ENCODE assay signal across 13 cellular contexts in genomic region chr2:183416741-183417140, GRCh38.
DNase-seq lines count a peak whose midpoint lies in the region; ATAC-seq and TF ChIP-seq lines count a peak whose summit lies in the region.
"Had no signal": no experiment of that assay in that cellular context is flagged by ENCODE, and none has a peak within 500 bp of the region (broad histone marks: within the 10 kb centered on the region; RNA-seq: fewer than 3 reads in every experiment).

No MANE protein-coding gene starts in this region.

- no peaks in the 10 kb centered on the region for H3K23me2 ChIP-seq in H9 (ENCODE audit: insufficient read length, low read depth, low read length, poor library complexity, severe bottlenecking)

- DNase-seq in H9 (peak; percentile 41), endodermal cell (peak; percentile 50), nephron progenitor cell (no peak), G401 (ENCODE audit: low spot score) (no peak), SW480 (ENCODE audit: low spot score) (no peak)
- no peak for DNase-seq in activated T-cell treated with anti-CD3 and anti-CD28 coated beads, Interleukin-2, amount 50 U/mL, for 24 hours
- DNase-seq: C1 segment of cervical spinal cord; CD4-positive, alpha-beta T cell; DMS79; GDM1 had no signal

- no peaks in the 10 kb centered on the region; a peak in 2 of 5 replicates for H3K9me3 Mint-ChIP-seq in H9
- H3K9me3 Mint-ChIP-seq in endodermal cell: no peaks in the 10 kb centered on the region
- no peaks in the 10 kb centered on the region for H3K9me3 Mint-ChIP-seq in nephron progenitor cell
- H3K9me3 Mint-ChIP-seq in activated T-cell treated with anti-CD3 and anti-CD28 coated beads, Interleukin-2, amount 50 U/mL, for 24 hours: peaks cover 33% of the 10 kb centered on the region
- H3K9me3 Mint-ChIP-seq: IgD-negative memory B cell had no signal

- no peak overlapping the region for H2BK5ac ChIP-seq in H9 (ENCODE audit: insufficient read length, low read length)

- no peak overlapping the region for H3K4ac ChIP-seq in H9 (ENCODE audit: low read depth, low read length)

- H3K4me3 Mint-ChIP-seq in H9: no peak overlapping the region
- no peak overlapping the region for H3K4me3 Mint-ChIP-seq in endodermal cell
- no peak overlapping the region for H3K4me3 Mint-ChIP-seq in nephron progenitor cell
- H3K4me3 Mint-ChIP-seq in activated T-cell treated with anti-CD3 and anti-CD28 coated beads, Interleukin-2, amount 50 U/mL, for 24 hours: no peak overlapping the region
- H3K4me3 Mint-ChIP-seq: B cell; CD4-positive, alpha-beta T cell; IgD-negative memory B cell had no signal

- H4K91ac ChIP-seq in H9 (ENCODE audit: insufficient read length, low read depth, low read length): no peak overlapping the region

- no peak overlapping the region for H2BK12ac ChIP-seq in H9 (ENCODE audit: insufficient read length, low read depth, low read length)

- no peak overlapping the region for H2BK15ac ChIP-seq in H9 (ENCODE audit: low read depth, low read length)

- H3K27me3 Mint-ChIP-seq in H9 (ENCODE audit: low read depth) (peaks cover 2% of the 10 kb centered on the region; the same call in 1 of the 2 replicates), endodermal cell (ENCODE audit: insufficient read depth) (no peaks in the 10 kb centered on the region), nephron progenitor cell (ENCODE audit: low read depth, poor library complexity) (no peaks in the 10 kb centered on the region)
- no peaks in the 10 kb centered on the region for H3K27me3 Mint-ChIP-seq in activated T-cell treated with anti-CD3 and anti-CD28 coated beads, Interleukin-2, amount 50 U/mL, for 24 hours
- H3K27me3 Mint-ChIP-seq: B cell; CD4-positive, alpha-beta T cell; IgD-negative memory B cell had no signal

- H3K18ac ChIP-seq in H9 (ENCODE audit: insufficient read length, low read depth, low read length): no peak overlapping the region

- H2AFZ ChIP-seq in H9 (ENCODE audit: low read length): no peak overlapping the region

- no peaks in the 10 kb centered on the region for H3K79me1 ChIP-seq in H9 (ENCODE audit: insufficient read depth, low read depth, low read length, poor library complexity, severe bottlenecking)

- H3K27ac Mint-ChIP-seq in H9: peak overlapping the region; percentile 32 to 48 (median 40); a peak in 5 of 7 replicates
- H3K27ac Mint-ChIP-seq in endodermal cell: peak overlapping the region; percentile 77
- H3K27ac Mint-ChIP-seq in nephron progenitor cell: peak overlapping the region; percentile 49
- no peak overlapping the region for H3K27ac Mint-ChIP-seq in activated T-cell treated with anti-CD3 and anti-CD28 coated beads, Interleukin-2, amount 50 U/mL, for 24 hours
- H3K27ac Mint-ChIP-seq: B cell; CD4-positive, alpha-beta T cell; IgD-negative memory B cell had no signal

- H3K27ac ChIP-seq in H9 (ENCODE audit: insufficient read length, low read depth, low read length) (no peak overlapping the region), endodermal cell (ENCODE audit: low read depth, low read length) (no peak overlapping the region)

- no peak overlapping the region for H3K9ac ChIP-seq in H9 (ENCODE audit: extremely low read depth, insufficient read length, low read length)
- no peak overlapping the region for H3K9ac ChIP-seq in endodermal cell (ENCODE audit: extremely low read depth, low read length, poor library complexity, severe bottlenecking)

- no peak overlapping the region for H4K5ac ChIP-seq in H9 (ENCODE audit: insufficient read length, low read depth, low read length)

- H2BK20ac ChIP-seq in H9 (ENCODE audit: low read depth, low read length, poor library complexity, severe bottlenecking): no peak overlapping the region

- H3K4me1 Mint-ChIP-seq in H9 (peaks cover 24 to 27% of the 10 kb centered on the region in 2 experiments), endodermal cell (peaks cover 9% of the 10 kb centered on the region), nephron progenitor cell (peaks cover 5% of the 10 kb centered on the region)
- no peaks in the 10 kb centered on the region for H3K4me1 Mint-ChIP-seq in activated T-cell treated with anti-CD3 and anti-CD28 coated beads, Interleukin-2, amount 50 U/mL, for 24 hours (ENCODE audit: low read depth)
- H3K4me1 Mint-ChIP-seq: B cell, IgD-negative memory B cell had no signal

- H3K14ac ChIP-seq in H9 (ENCODE audit: insufficient read depth, low read length): no peak overlapping the region; the same call in 1 of the 2 replicates

- in situ Hi-C loops in G401 (cut with HindIII; ENCODE audit: low sequenced_read_pairs): no loop called here

- no peaks in the 10 kb centered on the region for H3K36me3 Mint-ChIP-seq in H9 (ENCODE audit: insufficient read depth in 1 of 3, low read depth in 3 of 3)
- H3K36me3 Mint-ChIP-seq in endodermal cell (ENCODE audit: low read depth): no peaks in the 10 kb centered on the region
- H3K36me3 Mint-ChIP-seq in nephron progenitor cell (ENCODE audit: low read depth): no peaks in the 10 kb centered on the region
- H3K36me3 Mint-ChIP-seq in activated T-cell treated with anti-CD3 and anti-CD28 coated beads, Interleukin-2, amount 50 U/mL, for 24 hours (ENCODE audit: low read depth): no peaks in the 10 kb centered on the region

- no peaks in the 10 kb centered on the region for H3K27me3 ChIP-seq in H9 (ENCODE audit: insufficient read depth, low read length)
- no peaks in the 10 kb centered on the region for H3K27me3 ChIP-seq in endodermal cell (ENCODE audit: control insufficient read depth, insufficient read depth, low read length, poor library complexity, severe bottlenecking)

- H4K20me1 ChIP-seq in H9 (ENCODE audit: control insufficient read depth, insufficient read depth, insufficient read length): no peaks in the 10 kb centered on the region

- no peak overlapping the region for H2BK120ac ChIP-seq in H9 (ENCODE audit: low read depth, low read length, poor library complexity, severe bottlenecking)

- TF ChIP-seq CTCF in H9 (conservative IDR thresholded peaks at IDR 0.05): no peak
- TF ChIP-seq CTCF in endodermal cell (conservative IDR thresholded peaks at IDR 0.05): no peak
- TF ChIP-seq CTCF in nephron progenitor cell (IDR thresholded peaks at IDR 0.05): no peak

- no peak overlapping the region for H3K4me2 ChIP-seq in H9 (ENCODE audit: insufficient read depth, insufficient read length, low read length)

- no peak overlapping the region for H3K4me3 ChIP-seq in endodermal cell (ENCODE audit: low read length)

- no peak for ATAC-seq in GM19463 (IDR thresholded peaks at IDR 0.05; ENCODE audit: unreplicated experiment)

- H3K79me2 ChIP-seq in H9 (ENCODE audit: insufficient read depth, low read length): no peaks in the 10 kb centered on the region

- no peaks in the 10 kb centered on the region; the same call in 1 of the 2 replicates for H3K4me1 ChIP-seq in H9 (ENCODE audit: insufficient read depth, low read length)
- no peaks in the 10 kb centered on the region for H3K4me1 ChIP-seq in endodermal cell (ENCODE audit: control insufficient read depth, insufficient read depth, low read length)

- H3K56ac ChIP-seq in H9 (ENCODE audit: insufficient read length, low read depth, low read length): no peak overlapping the region

- H3K9me3 ChIP-seq in H9 (ENCODE audit: control insufficient read depth, low read depth, low read length) (no peaks in the 10 kb centered on the region), endodermal cell (ENCODE audit: control insufficient read depth, low read length) (no peaks in the 10 kb centered on the region)

- H4K8ac ChIP-seq in H9 (replicated peaks; ENCODE audit: insufficient read length, low read depth, low read length): no peak overlapping the region

- no peak overlapping the region for H3T11ph ChIP-seq in H9 (ENCODE audit: low read length)

- H3K36me3 ChIP-seq in endodermal cell (ENCODE audit: control insufficient read depth, insufficient read depth, low read length): no peaks in the 10 kb centered on the region

- no CpG with 5 or more reads among the region's 4 CpGs for WGBS in H9 (ENCODE audit: extremely low coverage, insufficient read length, low lambda C conversion rate)
- WGBS in endodermal cell (ENCODE audit: insufficient coverage in 1 of 2, insufficient read length in 1 of 2), 2 experiments: 69 to 72% methylated on average over 3 to 4 of the region's 4 CpGs

- no peak overlapping the region for H3K23ac ChIP-seq in H9 (ENCODE audit: insufficient read length, low read depth, low read length)

- H2AK5ac ChIP-seq in H9 (ENCODE audit: insufficient read length, low read length): no peak overlapping the region

Comparison
In these comparisons a context has a peak if more than half of its experiments do, and no peak if none do; other contexts are left out.
1. DNase-seq: peak in H9 (single experiment) and endodermal cell (single experiment); none in nephron progenitor cell (single experiment), G401 (single experiment), activated T-cell treated with anti-CD3 and anti-CD28 coated beads, Interleukin-2, amount 50 U/mL, for 24 hours (single experiment) and SW480 (single experiment).